23 cellular contexts compared by ENCODE assay signal in genomic region chr1:55958498-55958897, GRCh38.
DNase-seq lines count a peak whose midpoint lies in the region; ATAC-seq and TF ChIP-seq lines count a peak whose summit lies in the region.
"Had no signal": no experiment of that assay in that cellular context is flagged by ENCODE, and none has a peak within 500 bp of the region (broad histone marks: within the 10 kb centered on the region; RNA-seq: fewer than 3 reads in every experiment).

No MANE protein-coding gene starts in this region.

- H3K4me3 ChIP-seq in GM12865 (ENCODE audit: low read depth, low read length), result no peak overlapping the region
- H3K4me3 ChIP-seq in KMS-11 (IDR thresholded peaks at IDR 0.05; ENCODE audit: insufficient read depth, low read depth, low read length), result no peak overlapping the region
- H3K4me3 ChIP-seq in astrocyte of the spinal cord (ENCODE audit: low read depth, low read length), result no peak overlapping the region

- H3K4me2 ChIP-seq in KMS-11, result peak overlapping the region; percentile 63

- H3K4me1 ChIP-seq in KMS-11 (ENCODE audit: low read depth, poor library complexity, severe bottlenecking), result peaks cover 41% of the 10 kb centered on the region

- no peaks in the 10 kb centered on the region for H4K20me1 ChIP-seq in KMS-11 (ENCODE audit: insufficient read depth)

- TF ChIP-seq CTCF in GM12865 (IDR thresholded peaks at IDR 0.05; ENCODE audit: insufficient read depth, low read depth, low read length, missing control alignments), result no peak
- TF ChIP-seq CTCF in KMS-11 (conservative IDR thresholded peaks at IDR 0.05; ENCODE audit: low read depth, low read length), result no peak
- TF ChIP-seq CTCF in astrocyte of the spinal cord (IDR thresholded peaks at IDR 0.05; ENCODE audit: low read depth, low read length), result no peak

- H3K36me3 ChIP-seq in KMS-11 (ENCODE audit: insufficient read depth), result no peaks in the 10 kb centered on the region

- H3K27me3 ChIP-seq in KMS-11 (ENCODE audit: insufficient read depth, low read depth), result no peaks in the 10 kb centered on the region

- H3K27ac ChIP-seq in KMS-11, result peak overlapping the region; percentile 30; the same call in 1 of the 2 replicates
- H3K27ac ChIP-seq: C4-2B, HL-60 had no signal

- in situ Hi-C loops in astrocyte of the spinal cord (cut with HindIII; ENCODE audit: low sequenced_read_pairs), result no loop called here

- no peaks in the 10 kb centered on the region for H3K79me2 ChIP-seq in KMS-11 (ENCODE audit: insufficient read depth, low read depth)

- ATAC-seq in HG03025 (IDR thresholded peaks at IDR 0.05; ENCODE audit: low FRiP score, unreplicated experiment), result no peak
- ATAC-seq: HepG2, Panc1, SK-N-SH treated with all-trans-retinoic acid at 6 μM for 48 hours, T-cell had no signal

- H2AFZ ChIP-seq in KMS-11 (ENCODE audit: low read depth), result no peak overlapping the region

- H3K9ac ChIP-seq in KMS-11, result no peak overlapping the region

- DNase-seq in GM12865 (ENCODE audit: low read depth) (peak; percentile 22), astrocyte of the spinal cord (ENCODE audit: low read depth, low spot score) (peak; percentile 27), myocyte (ENCODE audit: low read depth) (peak; percentile 93), NCI-H748 treated with DMSO at 0.1 percent for 48 hours (lab: John Stamatoyannopoulos, UW) (no peak), hepatic stellate cell (ENCODE audit: low spot score) (no peak)
- DNase-seq: Calu3; CD8-positive, alpha-beta memory T cell; DMS153; KBM-7; MV-4-11; NCI-H1694; NCI-H2081; NCI-H2227 treated with DMSO at 0.1 percent for 48 hours; NCI-H510A treated with DMSO at 0.1 percent for 48 hours; NCI-H82; T-cell had no signal

Comparison
In these comparisons a context has a peak if more than half of its experiments do, and no peak if none do; other contexts are left out.
1. DNase-seq: peak in GM12865 (single experiment), astrocyte of the spinal cord (single experiment) and myocyte (single experiment); none in NCI-H748 treated with DMSO at 0.1 percent for 48 hours (single experiment) and hepatic stellate cell (single experiment).